25 cellular contexts compared by ENCODE assay signal in the genomic region with DNA sequence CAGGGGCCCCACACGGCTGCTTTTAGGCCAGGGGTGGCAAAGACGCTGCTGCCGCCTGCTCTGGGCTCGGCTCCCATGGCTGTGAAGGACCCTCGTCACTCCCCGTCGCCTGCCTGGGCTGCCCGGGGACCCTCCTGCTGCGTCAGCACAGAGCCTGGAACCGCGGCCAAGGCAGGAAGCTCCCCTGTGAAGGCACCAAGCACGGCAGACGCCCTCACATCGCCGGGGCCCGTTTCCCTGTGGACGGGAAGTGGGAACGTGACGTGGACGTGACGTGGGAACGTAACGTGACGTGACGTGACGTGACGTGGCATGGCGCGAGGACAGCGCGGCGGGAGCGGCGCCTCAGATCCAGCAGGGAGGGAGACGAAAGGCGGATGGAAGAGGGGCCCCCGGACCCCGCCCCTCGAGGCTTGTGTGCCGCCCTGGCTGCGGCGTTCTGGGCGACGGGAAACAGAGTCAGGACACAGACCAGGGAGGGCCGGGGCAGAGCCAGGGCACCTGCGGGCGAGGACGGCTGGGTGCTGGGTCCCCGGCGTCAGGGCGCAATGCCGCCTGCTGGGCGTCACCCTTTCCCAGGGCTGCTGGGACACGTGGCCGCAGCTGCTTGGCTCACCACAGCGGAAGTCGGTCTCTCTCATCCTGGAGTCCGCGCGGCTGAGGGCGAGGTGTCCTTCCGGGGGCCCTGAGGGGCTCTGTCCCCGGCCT. TPM values are rescaled to one million over a fixed set of nuclear protein-coding genes. Genes with fewer than 3 reads are reported as not detected.
DNase-seq lines count a peak whose midpoint lies in the region; ATAC-seq, FAIRE-seq and TF ChIP-seq lines count a peak whose summit lies in the region.
"Had no signal": no experiment of that assay in that cellular context is flagged by ENCODE, and none has a peak within 500 bp of the region (broad histone marks: within the 10 kb centered on the region; RNA-seq: fewer than 3 reads in every experiment).

No MANE protein-coding gene starts in this region.

- H3K36me3 ChIP-seq in heart right ventricle, result no peaks in the 10 kb centered on the region
- H3K36me3 ChIP-seq: neutrophil had no signal

- peaks cover 0 to 11% (median 2%) of the 10 kb centered on the region in 7 donors for H3K27me3 ChIP-seq in heart right ventricle
- H3K27me3 ChIP-seq: neutrophil had no signal

- H3K9me3 ChIP-seq in heart right ventricle, result peaks cover 0 to 10% (median 0%) of the 10 kb centered on the region in 11 donors
- H3K9me3 ChIP-seq: neutrophil had no signal

- 90 to 94% methylated on average over 63 of the region's 63 CpGs for WGBS in heart right ventricle, 2 donors

- no peak overlapping the region for H3K27ac ChIP-seq in heart right ventricle
- H3K27ac ChIP-seq: KMS-11, neutrophil, RWPE1 had no signal

- no peak overlapping the region for H3K4me3 Mint-ChIP-seq in chondrocyte (ENCODE audit: unreplicated experiment)
- no peak overlapping the region for H3K4me3 Mint-ChIP-seq in stimulated activated effector memory CD8-positive, alpha-beta T cell treated with anti-CD3 and anti-CD28 coated beads, Interleukin-12 subunit alpha, Interleukin-12 subunit beta, amount 100 ng/mL, for 72 hours
- H3K4me3 Mint-ChIP-seq: activated naive CD4-positive, alpha-beta T cell treated with anti-CD3 and anti-CD28 coated beads, Interleukin-2, amount 50 U/mL, for 24 hours; GM23338; T-helper 2 cell treated with Interferon-gamma antibody and Interleukin-4, amounts not matched to agents 5 μg/mL and 100 μg/mL, for 36 hours had no signal

- intact Hi-C loops in Right ventricle myocardium superior (cut with DNase I), result no loop called here
- intact Hi-C loops in heart right ventricle (cut with DNase I), result no loop called here

- TF ChIP-seq CTCF in heart right ventricle (IDR thresholded peaks at IDR 0.05) (no peak), chondrocyte (IDR thresholded peaks at IDR 0.05) (no peak)

- H3K4me3 ChIP-seq in heart right ventricle, result no peak overlapping the region
- H3K4me3 ChIP-seq: GM23338 had no signal

- no peaks in the 10 kb centered on the region for H3K27me3 Mint-ChIP-seq in chondrocyte (ENCODE audit: low read depth)

- peak; percentile 93 for FAIRE-seq in urothelium cell line (lab: Jason Lieb, UNC)
- FAIRE-seq: D721Med had no signal

- no peaks in the 10 kb centered on the region for H3K36me3 Mint-ChIP-seq in chondrocyte (ENCODE audit: low read depth)
- H3K36me3 Mint-ChIP-seq in stimulated activated effector memory CD8-positive, alpha-beta T cell treated with anti-CD3 and anti-CD28 coated beads, Interleukin-12 subunit alpha, Interleukin-12 subunit beta, amount 100 ng/mL, for 72 hours, result no peaks in the 10 kb centered on the region
- H3K36me3 Mint-ChIP-seq: activated naive CD4-positive, alpha-beta T cell treated with anti-CD3 and anti-CD28 coated beads, Interleukin-2, amount 50 U/mL, for 24 hours had no signal

- no peaks in the 10 kb centered on the region for H3K4me1 ChIP-seq in heart right ventricle

- DNase-seq in Right ventricle myocardium superior (peak; percentile 30), heart right ventricle (no peak), chondrocyte (ENCODE audit: low spot score) (peak; percentile 92), mesenteric fat pad (ENCODE audit: low spot score) (peak; percentile 89), urothelium cell line (ENCODE audit: low spot score) (no peak)
- DNase-seq in stimulated activated effector memory CD8-positive, alpha-beta T cell treated with anti-CD3 and anti-CD28 coated beads, Interleukin-12 subunit alpha, Interleukin-12 subunit beta, amount 100 ng/mL, for 72 hours (ENCODE audit: low spot score in 2 of 2), result no peak
- DNase-seq: activated CD4-positive, alpha-beta T cell treated with anti-CD3 and anti-CD28 coated beads, Interleukin-2, amount 50 U/mL, for 48 hours; C1 segment of cervical spinal cord; cerebellar nuclear complex; effector CD4-positive, alpha-beta T cell; foreskin melanocyte; hippocampal formation; mammary epithelial cell; NCI-H2171; stimulated activated CD4-positive, alpha-beta T cell treated with anti-CD3 and anti-CD28 coated beads, Interleukin-4, amount 100 ng/mL, for 24 hours had no signal

- H3K27ac Mint-ChIP-seq in chondrocyte (ENCODE audit: unreplicated experiment), result no peak overlapping the region
- no peak overlapping the region for H3K27ac Mint-ChIP-seq in stimulated activated effector memory CD8-positive, alpha-beta T cell treated with anti-CD3 and anti-CD28 coated beads, Interleukin-12 subunit alpha, Interleukin-12 subunit beta, amount 100 ng/mL, for 72 hours
- H3K27ac Mint-ChIP-seq: activated naive CD4-positive, alpha-beta T cell treated with anti-CD3 and anti-CD28 coated beads, Interleukin-2, amount 50 U/mL, for 24 hours; GM23338; T-helper 2 cell treated with Interferon-gamma antibody and Interleukin-4, amounts not matched to agents 5 μg/mL and 100 μg/mL, for 36 hours had no signal

- ATAC-seq in Right ventricle myocardium superior (ENCODE audit: poor library complexity), result no peak
- no peak for ATAC-seq in heart right ventricle
- ATAC-seq in HG03175 (IDR thresholded peaks at IDR 0.05; ENCODE audit: unreplicated experiment), result no peak
- ATAC-seq in stimulated activated effector memory CD8-positive, alpha-beta T cell treated with anti-CD3 and anti-CD28 coated beads, Interleukin-12 subunit alpha, Interleukin-12 subunit beta, amount 100 ng/mL, for 72 hours, result no peak
- ATAC-seq in HG03378 (IDR thresholded peaks at IDR 0.05; ENCODE audit: unreplicated experiment), result no peak
- ATAC-seq: GM23338, SK-N-SH treated with all-trans-retinoic acid at 6 μM for 48 hours had no signal

- H3K9me3 Mint-ChIP-seq in chondrocyte (ENCODE audit: low read depth), result peaks cover 11% of the 10 kb centered on the region
- no peaks in the 10 kb centered on the region for H3K9me3 Mint-ChIP-seq in stimulated activated effector memory CD8-positive, alpha-beta T cell treated with anti-CD3 and anti-CD28 coated beads, Interleukin-12 subunit alpha, Interleukin-12 subunit beta, amount 100 ng/mL, for 72 hours
- H3K9me3 Mint-ChIP-seq: GM23338; T-helper 2 cell treated with Interferon-gamma antibody and Interleukin-4, amounts not matched to agents 5 μg/mL and 100 μg/mL, for 36 hours had no signal

- H3K4me1 Mint-ChIP-seq in chondrocyte (ENCODE audit: low read depth), result no peaks in the 10 kb centered on the region
- H3K4me1 Mint-ChIP-seq in stimulated activated effector memory CD8-positive, alpha-beta T cell treated with anti-CD3 and anti-CD28 coated beads, Interleukin-12 subunit alpha, Interleukin-12 subunit beta, amount 100 ng/mL, for 72 hours, result no peaks in the 10 kb centered on the region
- H3K4me1 Mint-ChIP-seq: activated naive CD4-positive, alpha-beta T cell treated with anti-CD3 and anti-CD28 coated beads, Interleukin-2, amount 50 U/mL, for 24 hours had no signal

RNA-seq across cellular contexts. Expression of gene MRPL36, which starts 53.1 kb away (rescaled TPM):
- total RNA-seq in Right ventricle myocardium superior (65.5 TPM), heart right ventricle (10 to 100 TPM; 43.4 to 76.9 (median 49.8) TPM), chondrocyte (37.4 to 50.8 TPM (median 48.3 TPM) in 3 replicates), mesenteric fat pad (50.4 TPM)
- 100 to 1,000 TPM in 1 of 2 donors, 10 to 100 TPM in 1; 45.5 to 126 TPM for polyA plus RNA-seq in heart right ventricle

RNA-seq across cellular contexts. Expression of gene NDUFS6, which starts 54.7 kb away (rescaled TPM):
- total RNA-seq in Right ventricle myocardium superior (126 TPM), heart right ventricle (100 to 1,000 TPM in 3 of 10 donors, 10 to 100 TPM in 7; 60.2 to 137 (median 84.3) TPM), chondrocyte (23.7 to 31.3 TPM (median 25.7 TPM) in 3 replicates), mesenteric fat pad (26.4 TPM)
- 100 to 1,000 TPM; 187 to 198 TPM for polyA plus RNA-seq in heart right ventricle

Comparison
In these comparisons a context has a peak if more than half of its experiments do, and no peak if none do; other contexts are left out.
1. DNase-seq: peak in Right ventricle myocardium superior (single experiment), chondrocyte (single experiment) and mesenteric fat pad (single experiment); none in heart right ventricle (0 of 2), urothelium cell line (single experiment) and stimulated activated effector memory CD8-positive, alpha-beta T cell treated with anti-CD3 and anti-CD28 coated beads, Interleukin-12 subunit alpha, Interleukin-12 subunit beta, amount 100 ng/mL, for 72 hours (0 of 2).